Comparison of ENCODE assay signal across 8 cellular contexts in the genomic region with DNA sequence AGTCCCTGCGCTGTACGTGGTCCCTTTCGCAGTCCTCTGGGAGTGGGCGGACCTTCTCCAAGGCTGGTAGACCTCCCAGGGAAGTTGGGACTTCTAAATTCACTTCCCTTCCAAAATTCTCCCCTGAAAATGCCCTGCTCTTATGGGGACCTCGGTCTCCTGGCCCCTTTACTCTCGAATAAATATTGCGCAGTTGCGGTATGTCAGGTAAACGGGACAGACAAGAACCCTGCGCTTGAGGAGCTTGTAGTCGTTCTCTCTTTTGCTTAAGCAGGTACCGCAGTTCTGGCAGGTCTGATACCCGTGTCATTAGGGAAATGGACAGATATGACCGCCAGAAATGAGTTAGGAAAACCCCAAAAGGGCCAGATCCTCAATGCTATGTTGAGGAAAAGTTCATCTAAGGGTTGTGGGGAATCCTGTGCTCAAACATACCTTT. TPM values are rescaled to one million over a fixed set of nuclear protein-coding genes. Genes with fewer than 3 reads are reported as not detected.
DNase-seq lines count a peak whose midpoint lies in the region; ATAC-seq and TF ChIP-seq lines count a peak whose summit lies in the region.

No MANE protein-coding gene starts in this region.

- H3K36me3 ChIP-seq in parathyroid adenoma (ENCODE audit: control insufficient read depth, insufficient read depth, low read length): no peaks in the 10 kb centered on the region

- H3K27ac Mint-ChIP-seq in endothelial cell (ENCODE audit: unreplicated experiment): peak overlapping the region; percentile 36

- H3K4me2 ChIP-seq in parathyroid adenoma (ENCODE audit: low read length): peak overlapping the region; percentile 68

- H2AFZ ChIP-seq in parathyroid adenoma: peak overlapping the region; percentile 93

- H3K4me3 Mint-ChIP-seq in endothelial cell (ENCODE audit: unreplicated experiment): peak overlapping the region; percentile 97

- peaks cover 9% of the 10 kb centered on the region for H3K27me3 Mint-ChIP-seq in endothelial cell (ENCODE audit: unreplicated experiment)

- peak; percentile 40 for DNase-seq in GM12865 (ENCODE audit: low read depth)
- peak; percentile 43 for DNase-seq in NCI-H69 (lab: John Stamatoyannopoulos, UW)
- DNase-seq in endothelial cell (ENCODE audit: low spot score): no peak
- no peak for DNase-seq in T1000 (lab: John Stamatoyannopoulos, UW)
- no peak for DNase-seq in SKM-1 treated with dmso at 0.1 percent for 144 hours (lab: John Stamatoyannopoulos, UW; ENCODE audit: unreplicated experiment)
- no peak for DNase-seq in germinal center (ENCODE audit: low spot score)

- H3K4me1 ChIP-seq in parathyroid adenoma: no peaks in the 10 kb centered on the region

- no peaks in the 10 kb centered on the region for H3K9me3 Mint-ChIP-seq in endothelial cell (ENCODE audit: unreplicated experiment)

- H3K27me3 ChIP-seq in parathyroid adenoma (ENCODE audit: control insufficient read depth, insufficient read depth, low read length): no peaks in the 10 kb centered on the region

- H3K9me3 ChIP-seq in parathyroid adenoma (ENCODE audit: control insufficient read depth, low read length): no peaks in the 10 kb centered on the region

- TF ChIP-seq CTCF in GM12865 (IDR thresholded peaks at IDR 0.05; ENCODE audit: insufficient read depth, low read depth, low read length, missing control alignments): no peak
- no peak for TF ChIP-seq CTCF in endothelial cell (IDR thresholded peaks at IDR 0.05; ENCODE audit: unreplicated experiment)
- no peak for TF ChIP-seq CTCF in parathyroid adenoma (IDR thresholded peaks at IDR 0.05)

- no peak overlapping the region for H3K9ac ChIP-seq in parathyroid adenoma

- ATAC-seq in HG02759 (IDR thresholded peaks at IDR 0.05; ENCODE audit: unreplicated experiment): no peak

- H3K27ac ChIP-seq in parathyroid adenoma: no peak overlapping the region

- no peaks in the 10 kb centered on the region for H3K79me2 ChIP-seq in parathyroid adenoma

- peaks cover 17% of the 10 kb centered on the region for H3K4me1 Mint-ChIP-seq in endothelial cell (ENCODE audit: unreplicated experiment)

- H3K36me3 Mint-ChIP-seq in endothelial cell (ENCODE audit: low read depth, unreplicated experiment): peaks cover 8% of the 10 kb centered on the region

- H3K4me3 ChIP-seq in GM12865 (ENCODE audit: low read depth, low read length) (peak overlapping the region; percentile 93), parathyroid adenoma (ENCODE audit: low read depth, low read length) (peak overlapping the region; percentile 77)

RNA-seq across cellular contexts. Expression of gene KIF2C, which starts 0.6 kb away (rescaled TPM):
- 12.9 TPM for total RNA-seq in endothelial cell (ENCODE audit: unreplicated experiment)

RNA-seq across cellular contexts. Expression of gene RNU5D-1, which starts 9.2 kb away (rescaled TPM):
- not detected for total RNA-seq in endothelial cell (ENCODE audit: unreplicated experiment)

RNA-seq across cellular contexts. Expression of gene RPS8, which starts 35.1 kb away (rescaled TPM):
- total RNA-seq in endothelial cell (ENCODE audit: unreplicated experiment): 1,789 TPM

RNA-seq across cellular contexts. Expression of gene BEST4, which starts 47.8 kb away (rescaled TPM):
- 0.18 TPM for total RNA-seq in endothelial cell (ENCODE audit: unreplicated experiment)

RNA-seq across cellular contexts. Expression of gene PLK3, which starts 60.0 kb away (rescaled TPM):
- 17.2 TPM for total RNA-seq in endothelial cell (ENCODE audit: unreplicated experiment)

Comparison
In these comparisons a context has a peak if more than half of its experiments do, and no peak if none do; other contexts are left out.
1. DNase-seq: peak in GM12865 (single experiment) and NCI-H69 (single experiment); none in endothelial cell (single experiment), T1000 (single experiment), SKM-1 treated with dmso at 0.1 percent for 144 hours (single experiment) and germinal center (single experiment).